27 cellular contexts compared by ENCODE assay signal in the genomic region with DNA sequence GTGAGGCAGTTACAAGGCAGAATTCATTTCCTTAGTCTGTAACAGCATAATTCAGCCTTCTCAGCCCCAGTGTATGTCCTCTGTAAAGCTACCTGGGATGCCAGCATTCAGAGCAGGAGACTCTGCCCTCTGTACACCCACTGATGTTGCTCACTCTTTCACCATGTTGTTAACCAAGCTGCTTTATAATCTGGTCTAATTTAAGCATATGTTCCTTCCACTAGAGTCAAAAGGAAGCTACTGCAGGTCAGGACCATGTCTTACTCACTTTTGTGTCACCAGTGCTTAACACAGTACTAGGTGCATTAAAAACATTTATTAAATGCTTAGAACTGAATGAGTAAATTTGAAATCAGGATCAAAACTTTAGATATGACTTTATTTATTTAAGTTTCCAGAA.
DNase-seq lines count a peak whose midpoint lies in the region; ATAC-seq and TF ChIP-seq lines count a peak whose summit lies in the region.
"Had no signal": no experiment of that assay in that cellular context is flagged by ENCODE, and none has a peak within 500 bp of the region (broad histone marks: within the 10 kb centered on the region; RNA-seq: fewer than 3 reads in every experiment).

No MANE protein-coding gene starts in this region.

- no peak overlapping the region for H4K91ac ChIP-seq in IMR-90 (ENCODE audit: insufficient read depth, low read depth, low read length)

- H3K9me3 ChIP-seq in right cardiac atrium (ENCODE audit: control insufficient read depth, low read length) (no peaks in the 10 kb centered on the region), IMR-90 (ENCODE audit: control insufficient read depth, insufficient read depth, low read length) (no peaks in the 10 kb centered on the region)
- H3K9me3 ChIP-seq: BLaER1, lower lobe of right lung, Peyer's patch, transverse colon had no signal

- H3K27me3 ChIP-seq in right cardiac atrium (ENCODE audit: control insufficient read depth, insufficient read depth) (no peaks in the 10 kb centered on the region), IMR-90 (ENCODE audit: control insufficient read depth, insufficient read depth, low read length) (no peaks in the 10 kb centered on the region)
- H3K27me3 ChIP-seq: BLaER1, Peyer's patch, transverse colon had no signal

- peaks cover 3% of the 10 kb centered on the region for H3K4me1 ChIP-seq in right cardiac atrium (ENCODE audit: control insufficient read depth, insufficient read depth, low read length)
- peaks cover 3% of the 10 kb centered on the region; the same call in 1 of the 2 replicates for H3K4me1 ChIP-seq in IMR-90 (ENCODE audit: control insufficient read depth, insufficient read depth, low read length)
- H3K4me1 ChIP-seq: BLaER1, lower lobe of right lung, Peyer's patch, transverse colon had no signal

- H4K5ac ChIP-seq in IMR-90 (ENCODE audit: low read depth, low read length), result no peak overlapping the region

- H3K27ac ChIP-seq in right cardiac atrium (ENCODE audit: low read length) (no peak overlapping the region), IMR-90 (ENCODE audit: insufficient read depth, low read length) (no peak overlapping the region)
- H3K27ac ChIP-seq: BLaER1, lower lobe of right lung, Peyer's patch, transverse colon had no signal

- no peak for TF ChIP-seq CTCF in IMR-90 (conservative IDR thresholded peaks at IDR 0.05; ENCODE audit: low read depth, low read length)

- H3K18ac ChIP-seq in IMR-90 (ENCODE audit: low read depth, low read length), result no peak overlapping the region

- H3K36me3 Mint-ChIP-seq in activated T-helper 17 cell treated with anti-CD3 and anti-CD28 coated beads, Interleukin-2, amount 50 U/mL, for 72 hours (ENCODE audit: low read depth), result no peaks in the 10 kb centered on the region
- H3K36me3 Mint-ChIP-seq in stimulated activated effector memory CD8-positive, alpha-beta T cell treated with anti-CD3 and anti-CD28 coated beads, Interleukin-12 subunit alpha, Interleukin-12 subunit beta, amount 100 ng/mL, for 72 hours, result no peaks in the 10 kb centered on the region
- H3K36me3 Mint-ChIP-seq: activated naive CD8-positive, alpha-beta T cell treated with anti-CD3 and anti-CD28 coated beads, Interleukin-2, amount 10 ng/mL, durations not matched to agents 7 days and 5 days had no signal

- peaks cover 9% of the 10 kb centered on the region for H3K4me1 Mint-ChIP-seq in activated T-helper 17 cell treated with anti-CD3 and anti-CD28 coated beads, Interleukin-2, amount 50 U/mL, for 72 hours
- peaks cover 4% of the 10 kb centered on the region for H3K4me1 Mint-ChIP-seq in stimulated activated effector memory CD8-positive, alpha-beta T cell treated with anti-CD3 and anti-CD28 coated beads, Interleukin-12 subunit alpha, Interleukin-12 subunit beta, amount 100 ng/mL, for 72 hours
- H3K4me1 Mint-ChIP-seq: activated naive CD8-positive, alpha-beta T cell treated with anti-CD3 and anti-CD28 coated beads, Interleukin-2, amount 10 ng/mL, durations not matched to agents 7 days and 5 days had no signal

- dilution Hi-C loops in IMR-90 (cut with HindIII; ENCODE audit: low sequenced_read_pairs, unreplicated experiment), result no loop called here

- H3K4me3 ChIP-seq in right cardiac atrium (ENCODE audit: low read length), result no peak overlapping the region
- no peak overlapping the region for H3K4me3 ChIP-seq in IMR-90 (ENCODE audit: insufficient read depth, low read depth, low read length)
- H3K4me3 ChIP-seq: BLaER1, lower lobe of right lung, Peyer's patch, transverse colon had no signal

- TF ChIP-seq RAD21 in IMR-90 (IDR thresholded peaks at IDR 0.05; ENCODE audit: low read length), result no peak

- no peak overlapping the region for H3K4me2 ChIP-seq in IMR-90 (ENCODE audit: low read depth, low read length)
- H3K4me2 ChIP-seq: BLaER1 had no signal

- H3K9ac ChIP-seq in IMR-90 (ENCODE audit: low read depth, low read length), result no peak overlapping the region
- H3K9ac ChIP-seq: BLaER1 had no signal

- H2BK20ac ChIP-seq in IMR-90 (ENCODE audit: low read depth, low read length), result no peak overlapping the region

- no peak overlapping the region for H3K4me3 Mint-ChIP-seq in activated T-helper 17 cell treated with anti-CD3 and anti-CD28 coated beads, Interleukin-2, amount 50 U/mL, for 72 hours
- H3K4me3 Mint-ChIP-seq in stimulated activated effector memory CD8-positive, alpha-beta T cell treated with anti-CD3 and anti-CD28 coated beads, Interleukin-12 subunit alpha, Interleukin-12 subunit beta, amount 100 ng/mL, for 72 hours, result no peak overlapping the region
- H3K4me3 Mint-ChIP-seq: activated naive CD8-positive, alpha-beta T cell treated with anti-CD3 and anti-CD28 coated beads, Interleukin-2, amount 10 ng/mL, durations not matched to agents 7 days and 5 days; effector memory CD8-positive, alpha-beta T cell; naive thymus-derived CD4-positive, alpha-beta T cell had no signal

- no peak overlapping the region for H2BK15ac ChIP-seq in IMR-90 (ENCODE audit: low read depth, low read length)

- CTCF ChIA-PET in IMR-90 (lab: Yijun Ruan, JAX), result no interaction called here

- H2AFZ ChIP-seq in IMR-90 (replicated peaks; ENCODE audit: low read length, poor library complexity), result no peak overlapping the region

- no peak for DNase-seq in left ventricle myocardium superior
- no peak for DNase-seq in right cardiac atrium
- DNase-seq in IMR-90, result peak; percentile 17
- DNase-seq in stimulated activated effector memory CD8-positive, alpha-beta T cell treated with anti-CD3 and anti-CD28 coated beads, Interleukin-12 subunit alpha, Interleukin-12 subunit beta, amount 100 ng/mL, for 72 hours (ENCODE audit: low spot score in 2 of 2), result no peak
- no peak for DNase-seq in GF-D8 (lab: John Stamatoyannopoulos, UW)
- DNase-seq: activated CD4-positive, alpha-beta T cell treated with anti-CD3 and anti-CD28 coated beads for 4 hours; activated gamma-delta T cell; activated naive CD8-positive, alpha-beta T cell treated with anti-CD3 and anti-CD28 coated beads, Interleukin-2, amount 10 ng/mL, durations not matched to agents 7 days and 5 days; caudate nucleus; DMS79; effector memory CD8-positive, alpha-beta T cell; foreskin melanocyte; kidney glomerular epithelial cell; lower lobe of right lung; naive thymus-derived CD4-positive, alpha-beta T cell; NCI-H1105; NCI-H187 treated with DMSO at 0.1 percent for 48 hours; NCI-H2171 treated with DMSO at 0.1 percent for 48 hours; NCI-H526; Peyer's patch; stimulated activated CD4-positive, alpha-beta T cell treated with anti-CD3 and anti-CD28 coated beads, Interleukin-4, amount 100 ng/mL, for 24 hours; SW 1271; transverse colon had no signal

- POLR2A ChIA-PET in IMR-90 (lab: Charles Lee; ENCODE audit: unreplicated experiment), result no interaction called here

- no peaks in the 10 kb centered on the region for H4K20me1 ChIP-seq in IMR-90 (ENCODE audit: insufficient read depth, low read length)
- H4K20me1 ChIP-seq: BLaER1 had no signal

- no peak overlapping the region for H3K23ac ChIP-seq in IMR-90 (ENCODE audit: low read depth, low read length)

- H2BK120ac ChIP-seq in IMR-90 (ENCODE audit: low read depth, low read length), result no peak overlapping the region

- no peaks in the 10 kb centered on the region; a peak in 1 of 4 replicates for H3K79me1 ChIP-seq in IMR-90 (ENCODE audit: low read depth in 1 of 2, low read length in 2 of 2)

- no peak overlapping the region for H3K4ac ChIP-seq in IMR-90 (ENCODE audit: low read depth, low read length)

- no peak overlapping the region for H2AK5ac ChIP-seq in IMR-90 (ENCODE audit: low read depth, low read length)

- H3K36me3 ChIP-seq in IMR-90 (ENCODE audit: control insufficient read depth, insufficient read depth, low read length), result no peaks in the 10 kb centered on the region
- H3K36me3 ChIP-seq: BLaER1, lower lobe of right lung, Peyer's patch, transverse colon had no signal

- no peak for TF ChIP-seq POLR2A in IMR-90 (IDR thresholded peaks at IDR 0.05; ENCODE audit: low read depth, low read length)

- no peak overlapping the region for H4K8ac ChIP-seq in IMR-90 (ENCODE audit: low read depth in 2 of 2, low read length in 2 of 2)

- no peak overlapping the region for H3K14ac ChIP-seq in IMR-90 (replicated peaks; ENCODE audit: low read depth, low read length)

- no peak overlapping the region for H2BK5ac ChIP-seq in IMR-90 (ENCODE audit: low read depth, low read length, poor library complexity, severe bottlenecking)

- no peak overlapping the region for H3K27ac Mint-ChIP-seq in activated T-helper 17 cell treated with anti-CD3 and anti-CD28 coated beads, Interleukin-2, amount 50 U/mL, for 72 hours
- no peak overlapping the region for H3K27ac Mint-ChIP-seq in stimulated activated effector memory CD8-positive, alpha-beta T cell treated with anti-CD3 and anti-CD28 coated beads, Interleukin-12 subunit alpha, Interleukin-12 subunit beta, amount 100 ng/mL, for 72 hours
- H3K27ac Mint-ChIP-seq: activated naive CD8-positive, alpha-beta T cell treated with anti-CD3 and anti-CD28 coated beads, Interleukin-2, amount 10 ng/mL, durations not matched to agents 7 days and 5 days; effector memory CD8-positive, alpha-beta T cell had no signal

- intact Hi-C loops in left ventricle myocardium superior (cut with micrococcal nuclease), result no loop called here
- intact Hi-C loops in right cardiac atrium (cut with DNase I), result no loop called here
- intact Hi-C loops in IMR-90 (cut with micrococcal nuclease), result no loop called here

- no TSS peak for BruUV-seq in IMR-90 (replicated peaks; lab: Mats Ljungman, UMichigan)

- H3K9me1 ChIP-seq in IMR-90 (ENCODE audit: insufficient read depth, low read length), result no peaks in the 10 kb centered on the region

- ATAC-seq in left ventricle myocardium superior, result peak; percentile 51
- ATAC-seq in right cardiac atrium, result no peak
- no peak; the same call in 1 of the 2 replicates for ATAC-seq in IMR-90 (ENCODE audit: low read depth)
- ATAC-seq in activated T-helper 17 cell treated with anti-CD3 and anti-CD28 coated beads, Interleukin-2, amount 50 U/mL, for 72 hours (replicated peaks), result peak; percentile 40
- peak; percentile 71 for ATAC-seq in stimulated activated effector memory CD8-positive, alpha-beta T cell treated with anti-CD3 and anti-CD28 coated beads, Interleukin-12 subunit alpha, Interleukin-12 subunit beta, amount 100 ng/mL, for 72 hours
- ATAC-seq in GM18907 (IDR thresholded peaks at IDR 0.05; ENCODE audit: unreplicated experiment), result no peak
- no peak for ATAC-seq in esophagus mucosa
- ATAC-seq: effector memory CD8-positive, alpha-beta T cell; lower lobe of right lung; naive thymus-derived CD4-positive, alpha-beta T cell had no signal

- no peak overlapping the region for H2AK9ac ChIP-seq in IMR-90 (replicated peaks; ENCODE audit: low read depth, low read length, poor library complexity)

- no peaks in the 10 kb centered on the region for H3K9me3 Mint-ChIP-seq in activated T-helper 17 cell treated with anti-CD3 and anti-CD28 coated beads, Interleukin-2, amount 50 U/mL, for 72 hours
- H3K9me3 Mint-ChIP-seq in stimulated activated effector memory CD8-positive, alpha-beta T cell treated with anti-CD3 and anti-CD28 coated beads, Interleukin-12 subunit alpha, Interleukin-12 subunit beta, amount 100 ng/mL, for 72 hours, result no peaks in the 10 kb centered on the region
- H3K9me3 Mint-ChIP-seq: activated naive CD8-positive, alpha-beta T cell treated with anti-CD3 and anti-CD28 coated beads, Interleukin-2, amount 10 ng/mL, durations not matched to agents 7 days and 5 days; effector memory CD8-positive, alpha-beta T cell had no signal

- no peaks in the 10 kb centered on the region for H3K27me3 Mint-ChIP-seq in activated T-helper 17 cell treated with anti-CD3 and anti-CD28 coated beads, Interleukin-2, amount 50 U/mL, for 72 hours
- H3K27me3 Mint-ChIP-seq: activated naive CD8-positive, alpha-beta T cell treated with anti-CD3 and anti-CD28 coated beads, Interleukin-2, amount 10 ng/mL, durations not matched to agents 7 days and 5 days; effector memory CD8-positive, alpha-beta T cell had no signal

- no peak overlapping the region for H3K56ac ChIP-seq in IMR-90 (ENCODE audit: extremely low read depth, insufficient read depth, low read length)

- in situ Hi-C loops in IMR-90 (cut with MboI; ENCODE audit: low sequenced_read_pairs), result no loop called here

Comparison
In these comparisons a context has a peak if more than half of its experiments do, and no peak if none do; other contexts are left out.
1. ATAC-seq: peak in left ventricle myocardium superior (single experiment), activated T-helper 17 cell treated with anti-CD3 and anti-CD28 coated beads, Interleukin-2, amount 50 U/mL, for 72 hours (single experiment) and stimulated activated effector memory CD8-positive, alpha-beta T cell treated with anti-CD3 and anti-CD28 coated beads, Interleukin-12 subunit alpha, Interleukin-12 subunit beta, amount 100 ng/mL, for 72 hours (single experiment); none in right cardiac atrium (0 of 2), IMR-90 (single experiment), GM18907 (single experiment) and esophagus mucosa (single experiment).